Comparison of ENCODE assay signal across 1 cellular context in the genomic region with DNA sequence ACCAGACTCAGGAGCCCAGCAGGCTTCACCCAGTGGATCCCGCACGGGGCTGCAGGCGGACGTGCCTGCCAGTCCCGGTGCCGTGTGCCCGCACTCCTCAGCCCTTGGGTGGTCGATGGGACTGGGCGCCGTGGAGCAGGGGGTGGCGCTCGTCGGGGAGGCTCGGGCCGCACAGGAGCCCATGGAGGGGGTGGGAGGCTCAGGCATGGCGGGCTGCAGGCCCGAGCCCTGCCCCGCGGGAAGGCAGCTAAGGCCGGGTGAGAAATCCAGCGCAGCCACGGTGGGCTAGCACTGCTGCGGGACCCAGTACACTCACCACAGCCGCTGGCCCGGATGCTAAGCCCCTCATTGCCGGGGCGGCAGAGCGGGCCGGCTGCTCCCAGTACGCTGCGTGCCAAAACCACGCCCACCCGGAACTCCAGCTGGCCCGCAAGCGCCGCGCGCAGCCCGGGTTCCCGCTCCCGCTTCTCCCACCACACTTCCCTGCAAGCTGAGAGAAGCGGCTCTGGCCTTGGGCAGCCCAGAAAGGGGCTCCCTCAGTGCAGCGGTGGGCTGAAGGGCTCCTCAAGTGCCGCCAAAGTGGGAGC.
TF ChIP-seq lines count a peak whose summit lies in the region.

No MANE protein-coding gene starts in this region.

TF ChIP-seq in K562, 482 proteins besides CTCF, POLR2A, EP300 and RAD21 (continued from another document):
- TF ChIP-seq, protein P1, sequence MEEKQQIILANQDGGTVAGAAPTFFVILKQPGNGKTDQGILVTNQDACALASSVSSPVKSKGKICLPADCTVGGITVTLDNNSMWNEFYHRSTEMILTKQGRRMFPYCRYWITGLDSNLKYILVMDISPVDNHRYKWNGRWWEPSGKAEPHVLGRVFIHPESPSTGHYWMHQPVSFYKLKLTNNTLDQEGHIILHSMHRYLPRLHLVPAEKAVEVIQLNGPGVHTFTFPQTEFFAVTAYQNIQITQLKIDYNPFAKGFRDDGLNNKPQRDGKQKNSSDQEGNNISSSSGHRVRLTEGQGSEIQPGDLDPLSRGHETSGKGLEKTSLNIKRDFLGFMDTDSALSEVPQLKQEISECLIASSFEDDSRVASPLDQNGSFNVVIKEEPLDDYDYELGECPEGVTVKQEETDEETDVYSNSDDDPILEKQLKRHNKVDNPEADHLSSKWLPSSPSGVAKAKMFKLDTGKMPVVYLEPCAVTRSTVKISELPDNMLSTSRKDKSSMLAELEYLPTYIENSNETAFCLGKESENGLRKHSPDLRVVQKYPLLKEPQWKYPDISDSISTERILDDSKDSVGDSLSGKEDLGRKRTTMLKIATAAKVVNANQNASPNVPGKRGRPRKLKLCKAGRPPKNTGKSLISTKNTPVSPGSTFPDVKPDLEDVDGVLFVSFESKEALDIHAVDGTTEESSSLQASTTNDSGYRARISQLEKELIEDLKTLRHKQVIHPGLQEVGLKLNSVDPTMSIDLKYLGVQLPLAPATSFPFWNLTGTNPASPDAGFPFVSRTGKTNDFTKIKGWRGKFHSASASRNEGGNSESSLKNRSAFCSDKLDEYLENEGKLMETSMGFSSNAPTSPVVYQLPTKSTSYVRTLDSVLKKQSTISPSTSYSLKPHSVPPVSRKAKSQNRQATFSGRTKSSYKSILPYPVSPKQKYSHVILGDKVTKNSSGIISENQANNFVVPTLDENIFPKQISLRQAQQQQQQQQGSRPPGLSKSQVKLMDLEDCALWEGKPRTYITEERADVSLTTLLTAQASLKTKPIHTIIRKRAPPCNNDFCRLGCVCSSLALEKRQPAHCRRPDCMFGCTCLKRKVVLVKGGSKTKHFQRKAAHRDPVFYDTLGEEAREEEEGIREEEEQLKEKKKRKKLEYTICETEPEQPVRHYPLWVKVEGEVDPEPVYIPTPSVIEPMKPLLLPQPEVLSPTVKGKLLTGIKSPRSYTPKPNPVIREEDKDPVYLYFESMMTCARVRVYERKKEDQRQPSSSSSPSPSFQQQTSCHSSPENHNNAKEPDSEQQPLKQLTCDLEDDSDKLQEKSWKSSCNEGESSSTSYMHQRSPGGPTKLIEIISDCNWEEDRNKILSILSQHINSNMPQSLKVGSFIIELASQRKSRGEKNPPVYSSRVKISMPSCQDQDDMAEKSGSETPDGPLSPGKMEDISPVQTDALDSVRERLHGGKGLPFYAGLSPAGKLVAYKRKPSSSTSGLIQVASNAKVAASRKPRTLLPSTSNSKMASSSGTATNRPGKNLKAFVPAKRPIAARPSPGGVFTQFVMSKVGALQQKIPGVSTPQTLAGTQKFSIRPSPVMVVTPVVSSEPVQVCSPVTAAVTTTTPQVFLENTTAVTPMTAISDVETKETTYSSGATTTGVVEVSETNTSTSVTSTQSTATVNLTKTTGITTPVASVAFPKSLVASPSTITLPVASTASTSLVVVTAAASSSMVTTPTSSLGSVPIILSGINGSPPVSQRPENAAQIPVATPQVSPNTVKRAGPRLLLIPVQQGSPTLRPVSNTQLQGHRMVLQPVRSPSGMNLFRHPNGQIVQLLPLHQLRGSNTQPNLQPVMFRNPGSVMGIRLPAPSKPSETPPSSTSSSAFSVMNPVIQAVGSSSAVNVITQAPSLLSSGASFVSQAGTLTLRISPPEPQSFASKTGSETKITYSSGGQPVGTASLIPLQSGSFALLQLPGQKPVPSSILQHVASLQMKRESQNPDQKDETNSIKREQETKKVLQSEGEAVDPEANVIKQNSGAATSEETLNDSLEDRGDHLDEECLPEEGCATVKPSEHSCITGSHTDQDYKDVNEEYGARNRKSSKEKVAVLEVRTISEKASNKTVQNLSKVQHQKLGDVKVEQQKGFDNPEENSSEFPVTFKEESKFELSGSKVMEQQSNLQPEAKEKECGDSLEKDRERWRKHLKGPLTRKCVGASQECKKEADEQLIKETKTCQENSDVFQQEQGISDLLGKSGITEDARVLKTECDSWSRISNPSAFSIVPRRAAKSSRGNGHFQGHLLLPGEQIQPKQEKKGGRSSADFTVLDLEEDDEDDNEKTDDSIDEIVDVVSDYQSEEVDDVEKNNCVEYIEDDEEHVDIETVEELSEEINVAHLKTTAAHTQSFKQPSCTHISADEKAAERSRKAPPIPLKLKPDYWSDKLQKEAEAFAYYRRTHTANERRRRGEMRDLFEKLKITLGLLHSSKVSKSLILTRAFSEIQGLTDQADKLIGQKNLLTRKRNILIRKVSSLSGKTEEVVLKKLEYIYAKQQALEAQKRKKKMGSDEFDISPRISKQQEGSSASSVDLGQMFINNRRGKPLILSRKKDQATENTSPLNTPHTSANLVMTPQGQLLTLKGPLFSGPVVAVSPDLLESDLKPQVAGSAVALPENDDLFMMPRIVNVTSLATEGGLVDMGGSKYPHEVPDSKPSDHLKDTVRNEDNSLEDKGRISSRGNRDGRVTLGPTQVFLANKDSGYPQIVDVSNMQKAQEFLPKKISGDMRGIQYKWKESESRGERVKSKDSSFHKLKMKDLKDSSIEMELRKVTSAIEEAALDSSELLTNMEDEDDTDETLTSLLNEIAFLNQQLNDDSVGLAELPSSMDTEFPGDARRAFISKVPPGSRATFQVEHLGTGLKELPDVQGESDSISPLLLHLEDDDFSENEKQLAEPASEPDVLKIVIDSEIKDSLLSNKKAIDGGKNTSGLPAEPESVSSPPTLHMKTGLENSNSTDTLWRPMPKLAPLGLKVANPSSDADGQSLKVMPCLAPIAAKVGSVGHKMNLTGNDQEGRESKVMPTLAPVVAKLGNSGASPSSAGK (IDR thresholded peaks at IDR 0.05), result peak; percentile 38; the same call in 1 of the 2 replicates
- peak; percentile 59 for TF ChIP-seq RBFOX2 (IDR thresholded peaks at IDR 0.05; ENCODE audit: low read depth, low read length)
